In the genomic region with DNA sequence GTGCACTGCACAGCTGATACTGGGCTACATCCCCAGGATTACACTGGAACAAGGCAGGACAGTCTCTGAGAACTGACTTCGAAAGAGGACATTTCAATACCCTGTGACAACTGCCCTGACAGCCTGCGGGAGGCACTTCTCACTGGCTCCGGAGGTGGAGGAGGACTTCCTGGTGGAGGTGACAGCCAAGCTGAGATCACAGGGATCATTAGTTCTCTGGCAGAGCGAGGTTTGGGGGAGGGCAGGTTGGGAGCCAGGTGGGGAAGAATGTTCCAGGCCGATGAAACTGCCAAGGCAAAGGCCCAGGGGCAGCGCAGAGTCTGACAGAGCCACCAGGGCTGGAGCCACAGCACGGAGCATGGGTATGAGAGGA, we compare ENCODE assay signal across 27 cellular contexts.
"Had no signal": no experiment of that assay in that cellular context is flagged by ENCODE, and none has a peak within 500 bp of the region (broad histone marks: within the 10 kb centered on the region; RNA-seq: fewer than 3 reads in every experiment).

No MANE protein-coding gene starts in this region.

- FAIRE-seq: bronchial epithelial cell, RCC 7860 had no signal

- H3K9me3 Mint-ChIP-seq: activated naive CD4-positive, alpha-beta T cell treated with anti-CD3 and anti-CD28 coated beads, Interleukin-2, amount 50 U/mL, for 24 hours; activated T-cell treated with anti-CD3 and anti-CD28 coated beads, Interleukin-2, amount 50 U/mL, for 24 hours; activated T-helper 1 cell treated with anti-CD3 and anti-CD28 coated beads, Interleukin-12 subunit alpha, Interleukin-12 subunit beta, Interleukin-2, Interleukin-4 antibody, amounts not matched to agents 30 ng/mL and 10 ng/mL and 1 ng/mL, durations not matched to agents 14 hours and 24 hours and 36 hours had no signal

- H3K4me1 Mint-ChIP-seq: activated CD8-positive, alpha-beta memory T cell treated with anti-CD3 and anti-CD28 coated beads, Interleukin-2, amount 10 ng/mL, durations not matched to agents 7 days and 5 days; activated naive CD4-positive, alpha-beta T cell treated with anti-CD3 and anti-CD28 coated beads, Interleukin-2, amount 50 U/mL, for 24 hours; WTC11 had no signal

- H3K27me3 ChIP-seq: ascending aorta, body of pancreas, MG63, SJSA1 had no signal

- H3K27ac ChIP-seq: ascending aorta, SJSA1 had no signal

- DNase-seq: activated CD4-positive, alpha-beta T cell treated with anti-CD3 and anti-CD28 coated beads for 48 hours; activated CD4-positive, alpha-beta T cell treated with anti-CD3 and anti-CD28 coated beads, Interleukin-2, amount 50 U/mL, for 48 hours; activated CD4-positive, CD25-positive, alpha-beta regulatory T cell treated with anti-CD3 and anti-CD28 coated beads, Interleukin-2, amount 50 U/mL, for 72 hours; activated CD8-positive, alpha-beta memory T cell treated with anti-CD3 and anti-CD28 coated beads, Interleukin-2, amount 10 ng/mL, durations not matched to agents 7 days and 5 days; activated effector memory CD4-positive, alpha-beta T cell treated with Interleukin-2 at 50 U/mL for 16 hours; activated naive CD4-positive, alpha-beta T cell; activated T-cell treated with anti-CD3 and anti-CD28 coated beads, Interleukin-2, amount 50 U/mL, for 24 hours; central memory CD4-positive, alpha-beta T cell; MG63; NCI-H1048; NCI-H1694 treated with DMSO at 0.1 percent for 48 hours; NCI-H2029 treated with DMSO at 0.1 percent for 48 hours; NCI-H446; NCI-H524; PC-3; SHP77; T-helper 17 cell; T-helper 9 cell had no signal

- H3K9me3 ChIP-seq: ascending aorta, body of pancreas, MG63, SJSA1 had no signal

- H3K36me3 Mint-ChIP-seq: activated CD8-positive, alpha-beta memory T cell treated with anti-CD3 and anti-CD28 coated beads, Interleukin-2, amount 10 ng/mL, durations not matched to agents 7 days and 5 days; activated naive CD4-positive, alpha-beta T cell treated with anti-CD3 and anti-CD28 coated beads, Interleukin-2, amount 50 U/mL, for 24 hours; WTC11 had no signal

- H3K27me3 Mint-ChIP-seq: activated CD8-positive, alpha-beta memory T cell treated with anti-CD3 and anti-CD28 coated beads, Interleukin-2, amount 10 ng/mL, durations not matched to agents 7 days and 5 days; activated naive CD4-positive, alpha-beta T cell treated with anti-CD3 and anti-CD28 coated beads, Interleukin-2, amount 50 U/mL, for 24 hours; activated T-cell treated with anti-CD3 and anti-CD28 coated beads, Interleukin-2, amount 50 U/mL, for 24 hours had no signal

- H3K4me3 ChIP-seq: ascending aorta, body of pancreas, MG63, SJSA1 had no signal

- ATAC-seq: activated CD8-positive, alpha-beta memory T cell treated with anti-CD3 and anti-CD28 coated beads, Interleukin-2, amount 10 ng/mL, durations not matched to agents 7 days and 5 days; PC-3; SK-N-SH treated with all-trans-retinoic acid at 6 μM for 48 hours; T-helper 17 cell; WTC11 had no signal

- H3K4me3 Mint-ChIP-seq: activated CD8-positive, alpha-beta memory T cell treated with anti-CD3 and anti-CD28 coated beads, Interleukin-2, amount 10 ng/mL, durations not matched to agents 7 days and 5 days; activated naive CD4-positive, alpha-beta T cell treated with anti-CD3 and anti-CD28 coated beads, Interleukin-2, amount 50 U/mL, for 24 hours; activated T-cell treated with anti-CD3 and anti-CD28 coated beads, Interleukin-2, amount 50 U/mL, for 24 hours; activated T-helper 1 cell treated with anti-CD3 and anti-CD28 coated beads, Interleukin-12 subunit alpha, Interleukin-12 subunit beta, Interleukin-2, Interleukin-4 antibody, amounts not matched to agents 30 ng/mL and 10 ng/mL and 1 ng/mL, durations not matched to agents 14 hours and 24 hours and 36 hours; T-helper 17 cell; WTC11 had no signal

- H3K27ac Mint-ChIP-seq: activated CD8-positive, alpha-beta memory T cell treated with anti-CD3 and anti-CD28 coated beads, Interleukin-2, amount 10 ng/mL, durations not matched to agents 7 days and 5 days; activated naive CD4-positive, alpha-beta T cell treated with anti-CD3 and anti-CD28 coated beads, Interleukin-2, amount 50 U/mL, for 24 hours; activated T-cell treated with anti-CD3 and anti-CD28 coated beads, Interleukin-2, amount 50 U/mL, for 24 hours; activated T-helper 1 cell treated with anti-CD3 and anti-CD28 coated beads, Interleukin-12 subunit alpha, Interleukin-12 subunit beta, Interleukin-2, Interleukin-4 antibody, amounts not matched to agents 30 ng/mL and 10 ng/mL and 1 ng/mL, durations not matched to agents 14 hours and 24 hours and 36 hours; T-helper 17 cell; WTC11 had no signal

- H3K36me3 ChIP-seq: ascending aorta, MG63, SJSA1 had no signal
